ENCODE assay signal across 14 cellular contexts in genomic region chr6:169583867-169584541, GRCh38.
DNase-seq lines count a peak whose midpoint lies in the region; ATAC-seq and TF ChIP-seq lines count a peak whose summit lies in the region.
"Had no signal": no experiment of that assay in that cellular context is flagged by ENCODE, and none has a peak within 500 bp of the region (broad histone marks: within the 10 kb centered on the region; RNA-seq: fewer than 3 reads in every experiment).

No MANE protein-coding gene starts in this region.

- H3K79me2 ChIP-seq in DOHH2 (ENCODE audit: control insufficient read depth, low read length) (no peaks in the 10 kb centered on the region), OCI-LY7 (ENCODE audit: insufficient read depth, low read depth, low read length) (no peaks in the 10 kb centered on the region), smooth muscle cell (ENCODE audit: low read depth) (no peaks in the 10 kb centered on the region)

- TF ChIP-seq CTCF in DOHH2 (IDR thresholded peaks at IDR 0.05; ENCODE audit: low read depth, low read length, poor library complexity, severe bottlenecking) (no peak), OCI-LY7 (conservative IDR thresholded peaks at IDR 0.05; ENCODE audit: low read length) (no peak), mucosa of descending colon (IDR thresholded peaks at IDR 0.05) (no peak), smooth muscle cell (IDR thresholded peaks at IDR 0.05; ENCODE audit: borderline replicate concordance, insufficient read depth, poor library complexity, severe bottlenecking) (no peak), endodermal cell (conservative IDR thresholded peaks at IDR 0.05) (no peak)

- H3K4me1 ChIP-seq in DOHH2 (ENCODE audit: control insufficient read depth, low read length) (peaks cover 12% of the 10 kb centered on the region), OCI-LY7 (ENCODE audit: insufficient read depth, low read length, poor library complexity, severe bottlenecking) (peaks cover 12% of the 10 kb centered on the region), mucosa of descending colon (ENCODE audit: low read depth) (peaks cover 5% of the 10 kb centered on the region), smooth muscle cell (ENCODE audit: low read depth) (no peaks in the 10 kb centered on the region), endodermal cell (ENCODE audit: control insufficient read depth, insufficient read depth, low read length) (no peaks in the 10 kb centered on the region)
- H3K4me1 ChIP-seq: uterus had no signal

- H3K9ac ChIP-seq in smooth muscle cell (ENCODE audit: low read depth) = no peak overlapping the region
- no peak overlapping the region for H3K9ac ChIP-seq in endodermal cell (ENCODE audit: extremely low read depth, low read length, poor library complexity, severe bottlenecking)

- 86% methylated on average over 6 of the region's 6 CpGs for WGBS in smooth muscle cell (ENCODE audit: low lambda C conversion rate)
- WGBS in endodermal cell (ENCODE audit: insufficient coverage in 1 of 2, insufficient read length in 1 of 2), 2 experiments = 78 to 94% methylated on average over 2 to 6 of the region's 6 CpGs

- no peaks in the 10 kb centered on the region for H3K4me1 Mint-ChIP-seq in endodermal cell

- no peaks in the 10 kb centered on the region for H4K20me1 ChIP-seq in DOHH2 (ENCODE audit: control insufficient read depth, insufficient read depth, low read depth, low read length)
- no peaks in the 10 kb centered on the region for H4K20me1 ChIP-seq in OCI-LY7 (ENCODE audit: insufficient read depth, low read length)
- no peaks in the 10 kb centered on the region for H4K20me1 ChIP-seq in smooth muscle cell (ENCODE audit: low read depth)

- peak; percentile 12 for DNase-seq in OCI-LY7 (ENCODE audit: low spot score)
- DNase-seq in mucosa of descending colon = no peak
- no peak for DNase-seq in smooth muscle cell (lab: John Stamatoyannopoulos, UW; ENCODE audit: unreplicated experiment)
- no peak for DNase-seq in endodermal cell
- DNase-seq in SHP77 (lab: John Stamatoyannopoulos, UW) = no peak
- DNase-seq: activated CD8-positive, alpha-beta memory T cell treated with anti-CD3 and anti-CD28 coated beads, Interleukin-2, amount 50 U/mL, for 48 hours; EL; H7; heart right ventricle; stimulated activated CD4-positive, alpha-beta T cell treated with anti-CD3 and anti-CD28 coated beads, Interleukin-1b, Interleukin-23, amount 100 ng/mL, for 48 hours; uterus had no signal

- ATAC-seq in GM21390 (IDR thresholded peaks at IDR 0.05; ENCODE audit: unreplicated experiment) (peak; percentile 55), mucosa of descending colon (peak; percentile 66), GM19324 (IDR thresholded peaks at IDR 0.05; ENCODE audit: low FRiP score, unreplicated experiment) (no peak)
- ATAC-seq: heart right ventricle had no signal

- H3K9me3 ChIP-seq in DOHH2 (ENCODE audit: control insufficient read depth, insufficient read depth, low read length) = no peaks in the 10 kb centered on the region
- peaks cover 8% of the 10 kb centered on the region; the same call in 1 of the 2 replicates for H3K9me3 ChIP-seq in OCI-LY7 (ENCODE audit: low read length)
- H3K9me3 ChIP-seq in mucosa of descending colon = no peaks in the 10 kb centered on the region
- peaks cover 5% of the 10 kb centered on the region for H3K9me3 ChIP-seq in smooth muscle cell (replicated peaks; ENCODE audit: low read depth)
- peaks cover 22% of the 10 kb centered on the region for H3K9me3 ChIP-seq in endodermal cell (ENCODE audit: control insufficient read depth, low read length)
- H3K9me3 ChIP-seq: uterus had no signal

- H3K4me2 ChIP-seq in DOHH2 (ENCODE audit: low read length) = peak overlapping the region; percentile 14
- H3K4me2 ChIP-seq in OCI-LY7 (ENCODE audit: low read length) = peak overlapping the region; percentile 35
- no peak overlapping the region for H3K4me2 ChIP-seq in smooth muscle cell

- H3K27me3 ChIP-seq in DOHH2 (ENCODE audit: control insufficient read depth, low read length) = no peaks in the 10 kb centered on the region
- H3K27me3 ChIP-seq in smooth muscle cell (ENCODE audit: low read depth) = no peaks in the 10 kb centered on the region
- no peaks in the 10 kb centered on the region for H3K27me3 ChIP-seq in endodermal cell (ENCODE audit: control insufficient read depth, insufficient read depth, low read length, poor library complexity, severe bottlenecking)
- H3K27me3 ChIP-seq: heart right ventricle, uterus had no signal

- peaks cover 62% of the 10 kb centered on the region for H3K36me3 Mint-ChIP-seq in endodermal cell (ENCODE audit: low read depth)

- intact Hi-C loops in OCI-LY7 (cut with micrococcal nuclease; ENCODE audit: unreplicated experiment) (no loop called here), mucosa of descending colon (cut with DNase I, micrococcal nuclease) (no loop called here)

- H3K27ac Mint-ChIP-seq in endodermal cell = no peak overlapping the region

- POLR2A ChIA-PET in OCI-LY7 (lab: Charles Lee) = interaction anchor here (0.7 to 1.3 kb wide), 2 partner anchors 12 to 69 kb away, joined by 4 to 5 read pairs; no protein-coding TSS in a partner anchor

- H3F3A ChIP-seq in DOHH2 (ENCODE audit: control insufficient read depth, insufficient read depth) (no peaks in the 10 kb centered on the region), smooth muscle cell (ENCODE audit: low read depth) (no peaks in the 10 kb centered on the region)

- H3K4me3 Mint-ChIP-seq in endodermal cell = no peak overlapping the region

- H3K9me3 Mint-ChIP-seq in endodermal cell = peaks cover 7% of the 10 kb centered on the region

- CTCF ChIA-PET in OCI-LY7 (lab: Charles Lee; ENCODE audit: unreplicated experiment) = interaction anchor here (0.6 kb wide), 1 partner anchor 117 kb away, joined by 4 read pairs; no protein-coding TSS in a partner anchor

- H3K36me3 ChIP-seq in DOHH2 (ENCODE audit: control insufficient read depth, low read length) = no peaks in the 10 kb centered on the region
- H3K36me3 ChIP-seq in OCI-LY7 (ENCODE audit: insufficient read depth, low read length) = no peaks in the 10 kb centered on the region
- no peaks in the 10 kb centered on the region for H3K36me3 ChIP-seq in mucosa of descending colon (ENCODE audit: low read depth)
- no peaks in the 10 kb centered on the region for H3K36me3 ChIP-seq in smooth muscle cell (ENCODE audit: low read depth)
- peaks cover 31% of the 10 kb centered on the region for H3K36me3 ChIP-seq in endodermal cell (ENCODE audit: control insufficient read depth, insufficient read depth, low read length)
- H3K36me3 ChIP-seq: uterus had no signal

- no peaks in the 10 kb centered on the region for H3K27me3 Mint-ChIP-seq in endodermal cell (ENCODE audit: insufficient read depth)

- H3K4me3 ChIP-seq in DOHH2 (ENCODE audit: low read length) = no peak overlapping the region
- H3K4me3 ChIP-seq in OCI-LY7 (ENCODE audit: low read depth, low read length, poor library complexity, severe bottlenecking) = no peak overlapping the region
- H3K4me3 ChIP-seq in mucosa of descending colon = no peak overlapping the region
- H3K4me3 ChIP-seq in smooth muscle cell = no peak overlapping the region
- H3K4me3 ChIP-seq in endodermal cell (ENCODE audit: low read length) = no peak overlapping the region
- H3K4me3 ChIP-seq: heart right ventricle, uterus had no signal

- no TSS peak for BruUV-seq in OCI-LY7 (replicated peaks; lab: Mats Ljungman, UMichigan)

- H2AFZ ChIP-seq in OCI-LY7 (ENCODE audit: low read length) (no peak overlapping the region), smooth muscle cell (ENCODE audit: low read depth) (no peak overlapping the region)

- H3K27ac ChIP-seq in DOHH2 (ENCODE audit: low read depth, low read length) (no peak overlapping the region), OCI-LY7 (ENCODE audit: low read depth, low read length, poor library complexity, severe bottlenecking) (no peak overlapping the region), smooth muscle cell (ENCODE audit: low read depth) (no peak overlapping the region), endodermal cell (ENCODE audit: low read depth, low read length) (no peak overlapping the region)
- H3K27ac ChIP-seq: heart right ventricle, uterus had no signal

- H3K9me2 ChIP-seq in DOHH2 (replicated peaks; ENCODE audit: control insufficient read depth, low read length) (no peaks in the 10 kb centered on the region), OCI-LY7 (ENCODE audit: insufficient read depth, low read length) (no peaks in the 10 kb centered on the region)
